Comparison of ENCODE assay signal across 13 cellular contexts in genomic region chr2:111184725-111185495, GRCh38.
DNase-seq lines count a peak whose midpoint lies in the region; ATAC-seq and TF ChIP-seq lines count a peak whose summit lies in the region.
"Had no signal": no experiment of that assay in that cellular context is flagged by ENCODE, and none has a peak within 500 bp of the region (broad histone marks: within the 10 kb centered on the region; RNA-seq: fewer than 3 reads in every experiment).

No MANE protein-coding gene starts in this region.

- 0 out of 3 replicates have a peak, but pooled peaks have one; percentile 14 for ATAC-seq in DND-41 (ENCODE audit: insufficient read depth, low read depth)
- peak; percentile 50 for ATAC-seq in sciatic nerve
- no peak for ATAC-seq in HG02623 (IDR thresholded peaks at IDR 0.05; ENCODE audit: unreplicated experiment)
- ATAC-seq: activated CD8-positive, alpha-beta T cell treated with anti-CD3 and anti-CD28 coated beads, Interleukin-2, amount 10 ng/mL, durations not matched to agents 7 days and 5 days had no signal

- intact Hi-C loops in sciatic nerve (cut with DNase I): no loop called here
- intact Hi-C loops in activated T-helper 1 cell treated with anti-CD3 and anti-CD28 coated beads, Interleukin-12 subunit alpha, Interleukin-12 subunit beta, Interleukin-2, Interleukin-4 antibody, amounts not matched to agents 30 ng/mL and 10 ng/mL and 1 ng/mL, durations not matched to agents 14 hours and 24 hours and 36 hours (cut with micrococcal nuclease): no loop called here

- H3K27me3 ChIP-seq in DND-41 (ENCODE audit: insufficient read depth, low read length, poor library complexity) (no peaks in the 10 kb centered on the region), hepatocyte (no peaks in the 10 kb centered on the region), H7 (ENCODE audit: control insufficient read depth, insufficient read depth, low read length) (no peaks in the 10 kb centered on the region)
- H3K27me3 ChIP-seq: adrenal gland had no signal

- no peak overlapping the region for H3K4me3 ChIP-seq in DND-41 (ENCODE audit: low read depth in 1 of 2, low read length in 2 of 2)
- no peak overlapping the region for H3K4me3 ChIP-seq in hepatocyte
- H3K4me3 ChIP-seq in H7 (ENCODE audit: insufficient read depth, low read depth, low read length): no peak overlapping the region
- H3K4me3 ChIP-seq: adrenal gland had no signal

- H3K4me2 ChIP-seq in DND-41 (ENCODE audit: insufficient read depth, low read length): no peak overlapping the region
- no peak overlapping the region for H3K4me2 ChIP-seq in hepatocyte

- peaks cover 29% of the 10 kb centered on the region for H3K27me3 Mint-ChIP-seq in activated T-helper 1 cell treated with anti-CD3 and anti-CD28 coated beads, Interleukin-12 subunit alpha, Interleukin-12 subunit beta, Interleukin-2, Interleukin-4 antibody, amounts not matched to agents 30 ng/mL and 10 ng/mL and 1 ng/mL, durations not matched to agents 14 hours and 24 hours and 36 hours (ENCODE audit: insufficient read depth)

- H3K9me3 ChIP-seq in DND-41 (ENCODE audit: insufficient read depth, low read length, severe bottlenecking): no peaks in the 10 kb centered on the region
- H3K9me3 ChIP-seq in hepatocyte (ENCODE audit: low read depth): no peaks in the 10 kb centered on the region
- H3K9me3 ChIP-seq: adrenal gland had no signal

- H3K9me3 Mint-ChIP-seq in activated T-helper 1 cell treated with anti-CD3 and anti-CD28 coated beads, Interleukin-12 subunit alpha, Interleukin-12 subunit beta, Interleukin-2, Interleukin-4 antibody, amounts not matched to agents 30 ng/mL and 10 ng/mL and 1 ng/mL, durations not matched to agents 14 hours and 24 hours and 36 hours: no peaks in the 10 kb centered on the region
- H3K9me3 Mint-ChIP-seq: activated T-helper 2 cell treated with anti-CD3 and anti-CD28 coated beads, Interferon-gamma antibody, Interleukin-2, Interleukin-4, amounts not matched to agents 10 μg/mL and 5 μg/mL and 100 μg/mL, durations not matched to agents 14 hours and 24 hours and 36 hours had no signal

- H3K36me3 ChIP-seq in DND-41 (ENCODE audit: insufficient read depth, low read length): no peaks in the 10 kb centered on the region
- no peaks in the 10 kb centered on the region for H3K36me3 ChIP-seq in hepatocyte (replicated peaks; ENCODE audit: insufficient read depth, low read depth)
- no peaks in the 10 kb centered on the region for H3K36me3 ChIP-seq in H7 (replicated peaks; ENCODE audit: control insufficient read depth, insufficient read depth, low read length)
- H3K36me3 ChIP-seq: adrenal gland had no signal

- H3K36me3 Mint-ChIP-seq in activated T-helper 1 cell treated with anti-CD3 and anti-CD28 coated beads, Interleukin-12 subunit alpha, Interleukin-12 subunit beta, Interleukin-2, Interleukin-4 antibody, amounts not matched to agents 30 ng/mL and 10 ng/mL and 1 ng/mL, durations not matched to agents 14 hours and 24 hours and 36 hours (ENCODE audit: low read depth): peaks cover 3% of the 10 kb centered on the region

- H3K4me3 Mint-ChIP-seq in activated T-helper 1 cell treated with anti-CD3 and anti-CD28 coated beads, Interleukin-12 subunit alpha, Interleukin-12 subunit beta, Interleukin-2, Interleukin-4 antibody, amounts not matched to agents 30 ng/mL and 10 ng/mL and 1 ng/mL, durations not matched to agents 14 hours and 24 hours and 36 hours: no peak overlapping the region
- H3K4me3 Mint-ChIP-seq: activated CD8-positive, alpha-beta T cell treated with anti-CD3 and anti-CD28 coated beads, Interleukin-2, amount 10 ng/mL, durations not matched to agents 7 days and 5 days had no signal

- TF ChIP-seq CTCF in DND-41 (IDR thresholded peaks at IDR 0.05; ENCODE audit: borderline replicate concordance, extremely low read depth, low read length, poor library complexity, severe bottlenecking): no peak
- no peak for TF ChIP-seq CTCF in VCaP (conservative IDR thresholded peaks at IDR 0.05)
- no peak for TF ChIP-seq CTCF in hepatocyte (IDR thresholded peaks at IDR 0.05; ENCODE audit: poor library complexity)

- no peak overlapping the region for H3K27ac Mint-ChIP-seq in activated T-helper 1 cell treated with anti-CD3 and anti-CD28 coated beads, Interleukin-12 subunit alpha, Interleukin-12 subunit beta, Interleukin-2, Interleukin-4 antibody, amounts not matched to agents 30 ng/mL and 10 ng/mL and 1 ng/mL, durations not matched to agents 14 hours and 24 hours and 36 hours
- H3K27ac Mint-ChIP-seq: activated CD8-positive, alpha-beta T cell treated with anti-CD3 and anti-CD28 coated beads, Interleukin-2, amount 10 ng/mL, durations not matched to agents 7 days and 5 days; activated T-helper 2 cell treated with anti-CD3 and anti-CD28 coated beads, Interferon-gamma antibody, Interleukin-2, Interleukin-4, amounts not matched to agents 10 μg/mL and 5 μg/mL and 100 μg/mL, durations not matched to agents 14 hours and 24 hours and 36 hours had no signal

- DNase-seq in DND-41 (no peak), hepatocyte (ENCODE audit: low spot score) (no peak), sciatic nerve (ENCODE audit: low spot score) (no peak), NCI-H1105 treated with DMSO at 0.1 percent for 48 hours (lab: John Stamatoyannopoulos, UW) (no peak), H7 (no peak)
- DNase-seq in activated T-helper 1 cell treated with anti-CD3 and anti-CD28 coated beads, Interleukin-12 subunit alpha, Interleukin-12 subunit beta, Interleukin-2, Interleukin-4 antibody, amounts not matched to agents 30 ng/mL and 10 ng/mL and 1 ng/mL, durations not matched to agents 14 hours and 24 hours and 36 hours (ENCODE audit: low spot score): no peak
- DNase-seq: activated CD8-positive, alpha-beta T cell treated with anti-CD3 and anti-CD28 coated beads, Interleukin-2, amount 10 ng/mL, durations not matched to agents 7 days and 5 days; Karpas-422; NCI-H1694 had no signal

- no peaks in the 10 kb centered on the region for H3K79me2 ChIP-seq in DND-41 (ENCODE audit: insufficient read depth, low read length)
- no peaks in the 10 kb centered on the region for H3K79me2 ChIP-seq in hepatocyte

- H4K20me1 ChIP-seq in DND-41 (ENCODE audit: insufficient read depth, low read length): no peaks in the 10 kb centered on the region
- no peaks in the 10 kb centered on the region for H4K20me1 ChIP-seq in hepatocyte (ENCODE audit: insufficient read depth, poor library complexity, severe bottlenecking)

- H3K9ac ChIP-seq in DND-41 (ENCODE audit: low read depth, low read length): no peak overlapping the region

- H3K9me2 ChIP-seq in hepatocyte (replicated peaks; ENCODE audit: insufficient read depth): no peaks in the 10 kb centered on the region

- H3K4me1 ChIP-seq in DND-41 (ENCODE audit: insufficient read depth, low read length) (no peaks in the 10 kb centered on the region), hepatocyte (ENCODE audit: insufficient read depth) (peaks cover 20% of the 10 kb centered on the region)
- H3K4me1 ChIP-seq: adrenal gland had no signal

- 69% methylated on average over 5 of the region's 5 CpGs for WGBS in hepatocyte (ENCODE audit: low lambda C conversion rate, missing lambda C conversion rate)

- H3K4me1 Mint-ChIP-seq in activated T-helper 1 cell treated with anti-CD3 and anti-CD28 coated beads, Interleukin-12 subunit alpha, Interleukin-12 subunit beta, Interleukin-2, Interleukin-4 antibody, amounts not matched to agents 30 ng/mL and 10 ng/mL and 1 ng/mL, durations not matched to agents 14 hours and 24 hours and 36 hours (ENCODE audit: low read depth): peaks cover 17% of the 10 kb centered on the region

- H2AFZ ChIP-seq in DND-41 (ENCODE audit: low read depth, low read length) (no peak overlapping the region), hepatocyte (no peak overlapping the region)

- no peak overlapping the region for H3K27ac ChIP-seq in DND-41 (ENCODE audit: low read length)
- H3K27ac ChIP-seq in VCaP: peak overlapping the region; percentile 39
- peak overlapping the region; percentile 83 for H3K27ac ChIP-seq in hepatocyte
